Comparison of ENCODE assay signal across 8 cellular contexts in the genomic region with DNA sequence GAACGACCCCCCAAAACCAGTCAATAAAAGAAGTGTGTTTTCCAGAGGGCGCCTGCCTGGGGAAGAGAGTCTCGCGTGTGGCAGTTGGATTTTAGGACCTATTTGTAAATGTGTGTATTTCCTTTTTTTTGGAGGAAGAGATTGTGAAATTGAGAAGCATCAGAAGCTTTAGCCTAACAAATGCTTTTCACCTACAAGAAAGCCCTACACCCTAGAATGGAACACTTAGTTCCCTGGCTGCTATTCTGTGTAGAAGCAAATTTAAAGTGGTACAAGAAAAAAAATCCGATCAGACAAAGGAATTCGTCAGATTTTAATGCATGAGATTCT. TPM values are rescaled to one million over a fixed set of nuclear protein-coding genes. Genes with fewer than 3 reads are reported as not detected.
A peak's percentile ranks its signal among the peaks of the same experiment; 100 is the strongest.
DNase-seq lines count a peak whose midpoint lies in the region; ATAC-seq and TF ChIP-seq lines count a peak whose summit lies in the region.

No MANE protein-coding gene starts in this region.

- intact Hi-C loops in A673 (cut with micrococcal nuclease; ENCODE audit: unreplicated experiment) = loop anchor here (2.0 to 5.0 kb wide), 3 partner anchors 52 to 98 kb away; no protein-coding TSS in a partner anchor

- CTCF ChIA-PET in A673 (lab: Charles Lee) = interaction anchor here (0.7 to 1.8 kb wide), 4 partner anchors 8 to 100 kb away, joined by 3 to 11 read pairs (median 6); no protein-coding TSS in a partner anchor
- CTCF ChIA-PET in HEK293T (lab: Yijun Ruan, JAX) = interaction anchor here (0.6 to 2.2 kb wide), 13 partner anchors 10 to 810 kb away, joined by 3 to 11 read pairs (median 5); no protein-coding TSS in a partner anchor

- H3K4me1 Mint-ChIP-seq in activated naive CD8-positive, alpha-beta T cell treated with anti-CD3 and anti-CD28 coated beads, Interleukin-2, amount 50 U/mL, for 24 hours = peaks cover 33% of the 10 kb centered on the region
- H3K4me1 Mint-ChIP-seq in type B pancreatic cell (ENCODE audit: unreplicated experiment) = peaks cover 26% of the 10 kb centered on the region

- ATAC-seq in activated naive CD8-positive, alpha-beta T cell treated with anti-CD3 and anti-CD28 coated beads, Interleukin-2, amount 50 U/mL, for 24 hours = no peak
- no peak for ATAC-seq in HG02981 (IDR thresholded peaks at IDR 0.05; ENCODE audit: unreplicated experiment)

- H3K4me1 ChIP-seq in A673 (ENCODE audit: insufficient read depth, low read length, poor library complexity, severe bottlenecking) = peaks cover 11% of the 10 kb centered on the region
- H3K4me1 ChIP-seq in liver (ENCODE audit: control insufficient read depth in 4 of 4, insufficient read depth in 4 of 4, low read length in 3 of 4) = peaks cover 4 to 13% (median 10%) of the 10 kb centered on the region in 4 donors

- H3K27me3 ChIP-seq in A673 (replicated peaks; ENCODE audit: insufficient read depth, low read depth, low read length, poor library complexity) (no peaks in the 10 kb centered on the region), liver (ENCODE audit: control insufficient read depth in 4 of 4, insufficient read depth in 4 of 4, low read length in 3 of 4) (no peaks in the 10 kb centered on the region)

- no peaks in the 10 kb centered on the region for H3K9me3 Mint-ChIP-seq in activated naive CD8-positive, alpha-beta T cell treated with anti-CD3 and anti-CD28 coated beads, Interleukin-2, amount 50 U/mL, for 24 hours
- H3K9me3 Mint-ChIP-seq in type B pancreatic cell = no peaks in the 10 kb centered on the region

- no peak for TF ChIP-seq CTCF in A673 (conservative IDR thresholded peaks at IDR 0.05; ENCODE audit: low read depth, low read length)
- TF ChIP-seq CTCF in liver (IDR thresholded peaks at IDR 0.05; ENCODE audit: low read depth, low read length, missing input control) = no peak
- TF ChIP-seq CTCF in type B pancreatic cell (conservative IDR thresholded peaks at IDR 0.05) = no peak

- H3K9ac ChIP-seq in liver (ENCODE audit: low read depth in 1 of 2, low read length in 2 of 2) = peak overlapping the region; percentile 71 to 77

- DNase-seq in A673 (ENCODE audit: low spot score) (no peak), HCEC 1CT (peak; percentile 30), type B pancreatic cell (ENCODE audit: extremely low spot score, unreplicated experiment) (no peak), kidney glomerular epithelial cell (lab: John Stamatoyannopoulos, UW) (no peak), HEK293T (ENCODE audit: extremely low spot score) (no peak)
- DNase-seq in activated naive CD8-positive, alpha-beta T cell treated with anti-CD3 and anti-CD28 coated beads, Interleukin-2, amount 50 U/mL, for 24 hours = no peak

- H3K4me3 ChIP-seq in A673 (ENCODE audit: low read depth, low read length, poor library complexity, severe bottlenecking) = peak overlapping the region; percentile 95
- H3K4me3 ChIP-seq in liver (ENCODE audit: low read depth in 1 of 3, low read length in 3 of 3) = peak overlapping the region; percentile 67 to 99 (median 69)

- POLR2A ChIA-PET in A673 (lab: Charles Lee; ENCODE audit: low non-redundant PET) (interaction anchor here (1.1 kb wide), 1 partner anchor 70 kb away, joined by 4 read pairs; no protein-coding TSS in a partner anchor), HEK293T (lab: Yijun Ruan, JAX) (interaction anchor here (1.7 kb wide), 1 partner anchor 69 kb away, joined by 6 read pairs; no protein-coding TSS in a partner anchor)

- H3K36me3 ChIP-seq in A673 (ENCODE audit: insufficient read depth, low read length, poor library complexity, severe bottlenecking) (peaks cover 22% of the 10 kb centered on the region), liver (ENCODE audit: control insufficient read depth in 4 of 4, insufficient read depth in 3 of 4, low read depth in 1 of 4, low read length in 3 of 4) (no peaks in the 10 kb centered on the region)

- BruUV-seq in A673 (replicated peaks; lab: Mats Ljungman, UMichigan) = no TSS peak

- 4% methylated on average over 6 of the region's 6 CpGs for WGBS in liver

- H3K27ac ChIP-seq in A673 (ENCODE audit: low read depth, low read length, poor library complexity, severe bottlenecking) (peak overlapping the region; percentile 99), liver (ENCODE audit: low read depth in 1 of 2, low read length in 2 of 2) (peak overlapping the region; percentile 59 to 84)

- H3K36me3 Mint-ChIP-seq in activated naive CD8-positive, alpha-beta T cell treated with anti-CD3 and anti-CD28 coated beads, Interleukin-2, amount 50 U/mL, for 24 hours (ENCODE audit: low read depth) = peaks cover 6% of the 10 kb centered on the region
- peaks cover under 1% of the 10 kb centered on the region for H3K36me3 Mint-ChIP-seq in type B pancreatic cell

- peak overlapping the region; percentile 88 for H3K4me3 Mint-ChIP-seq in activated naive CD8-positive, alpha-beta T cell treated with anti-CD3 and anti-CD28 coated beads, Interleukin-2, amount 50 U/mL, for 24 hours
- peak overlapping the region; percentile 91 for H3K4me3 Mint-ChIP-seq in type B pancreatic cell

- H3K9me3 ChIP-seq in A673 (ENCODE audit: low read depth, low read length, poor library complexity, severe bottlenecking) (no peaks in the 10 kb centered on the region), liver (ENCODE audit: control insufficient read depth in 4 of 4, low read length in 3 of 4) (no peaks in the 10 kb centered on the region)

- TF ChIP-seq RAD21 in liver (IDR thresholded peaks at IDR 0.05) = no peak

- peak overlapping the region; percentile 61 for H3K27ac Mint-ChIP-seq in activated naive CD8-positive, alpha-beta T cell treated with anti-CD3 and anti-CD28 coated beads, Interleukin-2, amount 50 U/mL, for 24 hours
- H3K27ac Mint-ChIP-seq in type B pancreatic cell = peak overlapping the region; percentile 89

- no peaks in the 10 kb centered on the region for H3K27me3 Mint-ChIP-seq in activated naive CD8-positive, alpha-beta T cell treated with anti-CD3 and anti-CD28 coated beads, Interleukin-2, amount 50 U/mL, for 24 hours
- no peaks in the 10 kb centered on the region for H3K27me3 Mint-ChIP-seq in type B pancreatic cell

TF ChIP-seq in liver, 16 proteins besides CTCF, POLR2A, EP300 and RAD21:
- TF ChIP-seq, protein P1, sequence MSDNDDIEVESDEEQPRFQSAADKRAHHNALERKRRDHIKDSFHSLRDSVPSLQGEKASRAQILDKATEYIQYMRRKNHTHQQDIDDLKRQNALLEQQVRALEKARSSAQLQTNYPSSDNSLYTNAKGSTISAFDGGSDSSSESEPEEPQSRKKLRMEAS (IDR thresholded peaks at IDR 0.05) = no peak
- TF ChIP-seq RXRA (IDR thresholded peaks at IDR 0.05) (no peak), JUND (IDR thresholded peaks at IDR 0.05) (no peak), HNF4G (IDR thresholded peaks at IDR 0.05) (no peak), GABPA (IDR thresholded peaks at IDR 0.05 in 1 of 2, conservative IDR thresholded peaks at IDR 0.05 in 1 of 2) (no peak)

TF ChIP-seq in HEK293T, 16 proteins besides CTCF, POLR2A, EP300 and RAD21:
- no peak for TF ChIP-seq TARDBP (IDR thresholded peaks at IDR 0.05)
- no peak for TF ChIP-seq LEF1 (IDR thresholded peaks at IDR 0.05; ENCODE audit: borderline replicate concordance)
- no peak for TF ChIP-seq ZNF384 (IDR thresholded peaks at IDR 0.05)

RNA-seq across cellular contexts. Expression of gene RCOR1, which starts 1.4 kb away (rescaled TPM):
- total RNA-seq in A673 (2021) = 97.8 and 102 TPM in 2 replicates
- 10 to 100 TPM in 1 of 2 donors, 1 to 10 TPM in 1; 6.9 to 17.0 TPM for total RNA-seq in liver
- polyA plus RNA-seq in liver = 1 to 10 TPM; 4.2 to 4.6 TPM
- 35.3 and 37.5 TPM in 2 replicates for total RNA-seq in type B pancreatic cell (ENCODE audit: low replicate concordance)
